Comparison of ENCODE assay signal across 21 cellular contexts in genomic region chr15:73324496-73325170, GRCh38. TPM values are rescaled to one million over a fixed set of nuclear protein-coding genes. Genes with fewer than 3 reads are reported as not detected.
DNase-seq lines count a peak whose midpoint lies in the region; ATAC-seq and TF ChIP-seq lines count a peak whose summit lies in the region.
"Had no signal": no experiment of that assay in that cellular context is flagged by ENCODE, and none has a peak within 500 bp of the region (broad histone marks: within the 10 kb centered on the region; RNA-seq: fewer than 3 reads in every experiment).

No MANE protein-coding gene starts in this region.

- no peak for TF ChIP-seq CTCF in RWPE2 (IDR thresholded peaks at IDR 0.05; ENCODE audit: poor library complexity, severe bottlenecking)
- TF ChIP-seq CTCF in osteoblast (IDR thresholded peaks at IDR 0.05; ENCODE audit: extremely low read depth, low read depth, low read length): no peak
- no peak for TF ChIP-seq CTCF in GM23338 (conservative IDR thresholded peaks at IDR 0.05; ENCODE audit: low read depth in 2 of 2)

- no peak overlapping the region for H3K4me3 ChIP-seq in RWPE2 (ENCODE audit: severe bottlenecking)
- H3K4me3 ChIP-seq in osteoblast (ENCODE audit: insufficient read depth, low read length): no peak overlapping the region
- H3K4me3 ChIP-seq in GM23338: no peak overlapping the region
- H3K4me3 ChIP-seq: GM12878, K562, SJCRH30 had no signal

- H3K4me2 ChIP-seq in osteoblast (ENCODE audit: insufficient read depth, low read length): no peak overlapping the region
- H3K4me2 ChIP-seq in GM23338: no peak overlapping the region

- no peaks in the 10 kb centered on the region for H4K20me1 ChIP-seq in osteoblast (ENCODE audit: insufficient read depth, low read length)
- H4K20me1 ChIP-seq in GM23338 (replicated peaks; ENCODE audit: insufficient read depth): no peaks in the 10 kb centered on the region

- H3K79me2 ChIP-seq in osteoblast (ENCODE audit: insufficient read depth, low read length): no peaks in the 10 kb centered on the region
- no peaks in the 10 kb centered on the region for H3K79me2 ChIP-seq in GM23338 (replicated peaks; ENCODE audit: insufficient read depth)

- H3K4me1 Mint-ChIP-seq in GM23338: peaks cover 7% of the 10 kb centered on the region

- H3K4me1 ChIP-seq in RWPE2 (ENCODE audit: insufficient read depth, poor library complexity, severe bottlenecking) (no peaks in the 10 kb centered on the region), osteoblast (ENCODE audit: insufficient read depth, low read length) (no peaks in the 10 kb centered on the region), GM23338 (ENCODE audit: insufficient read depth) (no peaks in the 10 kb centered on the region; the same call in 1 of the 2 replicates)
- H3K4me1 ChIP-seq: Caco-2, SJCRH30 had no signal

- H3K36me3 ChIP-seq in RWPE2 (ENCODE audit: low read depth) (no peaks in the 10 kb centered on the region), osteoblast (ENCODE audit: insufficient read depth, low read length) (no peaks in the 10 kb centered on the region), GM23338 (ENCODE audit: insufficient read depth) (no peaks in the 10 kb centered on the region)
- H3K36me3 ChIP-seq: SJCRH30 had no signal

- H3K27me3 ChIP-seq in RWPE2 (ENCODE audit: insufficient read depth, poor library complexity, severe bottlenecking) (peaks cover 2% of the 10 kb centered on the region), osteoblast (ENCODE audit: insufficient read depth, low read length) (peaks cover 6% of the 10 kb centered on the region), GM23338 (ENCODE audit: insufficient read depth) (no peaks in the 10 kb centered on the region)

- DNase-seq in cardiac septum (ENCODE audit: low spot score): peak; percentile 63
- no peak for DNase-seq in left cardiac atrium
- peak; percentile 72 for DNase-seq in RWPE2 (ENCODE audit: low spot score)
- peak; percentile 87 for DNase-seq in osteoblast (ENCODE audit: insufficient read length, low spot score, missing footprints)
- DNase-seq in HPDE6-E6E7 (ENCODE audit: extremely low spot score): no peak
- no peak for DNase-seq in GM23338 (ENCODE audit: low spot score)
- DNase-seq: C1 segment of cervical spinal cord; CD8-positive, alpha-beta T cell; Kasumi-1; NCI-H2029; NCI-H446; PC-3 had no signal

- no peaks in the 10 kb centered on the region for H3F3A ChIP-seq in GM23338 (replicated peaks; ENCODE audit: low read depth)

- ATAC-seq in left cardiac atrium: no peak
- ATAC-seq in RWPE2 (ENCODE audit: low read depth): no peak
- no peak for ATAC-seq in GM23338
- ATAC-seq in GM18867 (IDR thresholded peaks at IDR 0.05; ENCODE audit: unreplicated experiment): no peak
- ATAC-seq: CD8-positive, alpha-beta T cell; PC-3; SK-N-SH treated with all-trans-retinoic acid at 6 μM for 48 hours had no signal

- H2AFZ ChIP-seq in osteoblast (ENCODE audit: low read length) (no peak overlapping the region), GM23338 (no peak overlapping the region)

- no peak overlapping the region for H3K4me3 Mint-ChIP-seq in GM23338
- H3K4me3 Mint-ChIP-seq: CD8-positive, alpha-beta T cell had no signal

- no peaks in the 10 kb centered on the region; the same call in 2 of the 3 replicates for H3K9me3 Mint-ChIP-seq in GM23338
- H3K9me3 Mint-ChIP-seq: CD8-positive, alpha-beta T cell had no signal

- intact Hi-C loops in cardiac septum (cut with DNase I) (loop anchor here (10.0 kb wide), 1 partner anchor 380 kb away; no protein-coding TSS in a partner anchor), left cardiac atrium (cut with DNase I) (loop anchor here in 1 of 2 donors (10.0 kb wide), 1 partner anchor 230 kb away; no protein-coding TSS in a partner anchor)

- H3K36me3 Mint-ChIP-seq in GM23338 (ENCODE audit: low read depth): peaks cover 34% of the 10 kb centered on the region
- H3K36me3 Mint-ChIP-seq: CD8-positive, alpha-beta T cell had no signal

- peaks cover 11% of the 10 kb centered on the region for H3K27me3 Mint-ChIP-seq in GM23338 (ENCODE audit: insufficient read depth, low read depth, poor library complexity)

- H3K27ac ChIP-seq in RWPE2 (ENCODE audit: poor library complexity, severe bottlenecking) (no peak overlapping the region), osteoblast (ENCODE audit: low read depth, low read length) (no peak overlapping the region), GM23338 (ENCODE audit: low read depth) (no peak overlapping the region)
- H3K27ac ChIP-seq: SJCRH30 had no signal

- no peaks in the 10 kb centered on the region for H3K9me2 ChIP-seq in GM23338 (ENCODE audit: insufficient read depth)

- no peaks in the 10 kb centered on the region for H3K9me3 ChIP-seq in RWPE2 (ENCODE audit: severe bottlenecking)
- H3K9me3 ChIP-seq in osteoblast (ENCODE audit: low read depth, low read length): no peaks in the 10 kb centered on the region
- H3K9me3 ChIP-seq: Caco-2, SJCRH30 had no signal

- H3K27ac Mint-ChIP-seq in GM23338: no peak overlapping the region
- H3K27ac Mint-ChIP-seq: CD8-positive, alpha-beta T cell had no signal

TF ChIP-seq in GM23338, 12 proteins besides CTCF, POLR2A, EP300 and RAD21 (continues in another document):
- TF ChIP-seq ZNF114 (CRISPR knock-in tag; IDR thresholded peaks at IDR 0.05) (no peak), STAT1 (IDR thresholded peaks at IDR 0.05; ENCODE audit: unreplicated experiment) (no peak), ZNF462 (CRISPR knock-in tag; IDR thresholded peaks at IDR 0.05) (no peak), EZH2 (IDR thresholded peaks at IDR 0.05; ENCODE audit: low read depth, unreplicated experiment) (no peak), JUNB (IDR thresholded peaks at IDR 0.05; ENCODE audit: unreplicated experiment) (no peak), EZH2phosphoT487 (IDR thresholded peaks at IDR 0.05; ENCODE audit: unreplicated experiment) (no peak), CREB1 (CRISPR knock-in tag; IDR thresholded peaks at IDR 0.05; ENCODE audit: low read depth) (no peak), POLR2AphosphoS5 (IDR thresholded peaks at IDR 0.05; ENCODE audit: low read depth) (no peak)

RNA-seq across cellular contexts. Expression of gene HCN4, which starts 44.1 kb away (rescaled TPM):
- total RNA-seq in cardiac septum: 6.2 TPM
- total RNA-seq in left cardiac atrium: 1 to 10 TPM; 5.9 to 7.7 TPM
- total RNA-seq in osteoblast: not detected in 2 replicates
- total RNA-seq in GM23338 (2014; rRNA removed; shearing (Covaris generic)): 10.1 and 10.6 TPM in 2 replicates
- 2.4 TPM in 2 replicates for polyA plus RNA-seq in GM23338 (2016; fragmentation: Nextera tagmentation; extraction: Ambion mirVana)
- total RNA-seq: CD8-positive, alpha-beta T cell; HT1080; K562; MCF 10A; PC-3; SJCRH30 had no signal
- polyA plus RNA-seq: AG04450, K562 had no signal

Comparison
In these comparisons a context has a peak if more than half of its experiments do, and no peak if none do; other contexts are left out.
1. DNase-seq: peak in cardiac septum (single experiment), RWPE2 (single experiment) and osteoblast (single experiment); none in left cardiac atrium (single experiment), HPDE6-E6E7 (single experiment) and GM23338 (single experiment).